In the genomic region with DNA sequence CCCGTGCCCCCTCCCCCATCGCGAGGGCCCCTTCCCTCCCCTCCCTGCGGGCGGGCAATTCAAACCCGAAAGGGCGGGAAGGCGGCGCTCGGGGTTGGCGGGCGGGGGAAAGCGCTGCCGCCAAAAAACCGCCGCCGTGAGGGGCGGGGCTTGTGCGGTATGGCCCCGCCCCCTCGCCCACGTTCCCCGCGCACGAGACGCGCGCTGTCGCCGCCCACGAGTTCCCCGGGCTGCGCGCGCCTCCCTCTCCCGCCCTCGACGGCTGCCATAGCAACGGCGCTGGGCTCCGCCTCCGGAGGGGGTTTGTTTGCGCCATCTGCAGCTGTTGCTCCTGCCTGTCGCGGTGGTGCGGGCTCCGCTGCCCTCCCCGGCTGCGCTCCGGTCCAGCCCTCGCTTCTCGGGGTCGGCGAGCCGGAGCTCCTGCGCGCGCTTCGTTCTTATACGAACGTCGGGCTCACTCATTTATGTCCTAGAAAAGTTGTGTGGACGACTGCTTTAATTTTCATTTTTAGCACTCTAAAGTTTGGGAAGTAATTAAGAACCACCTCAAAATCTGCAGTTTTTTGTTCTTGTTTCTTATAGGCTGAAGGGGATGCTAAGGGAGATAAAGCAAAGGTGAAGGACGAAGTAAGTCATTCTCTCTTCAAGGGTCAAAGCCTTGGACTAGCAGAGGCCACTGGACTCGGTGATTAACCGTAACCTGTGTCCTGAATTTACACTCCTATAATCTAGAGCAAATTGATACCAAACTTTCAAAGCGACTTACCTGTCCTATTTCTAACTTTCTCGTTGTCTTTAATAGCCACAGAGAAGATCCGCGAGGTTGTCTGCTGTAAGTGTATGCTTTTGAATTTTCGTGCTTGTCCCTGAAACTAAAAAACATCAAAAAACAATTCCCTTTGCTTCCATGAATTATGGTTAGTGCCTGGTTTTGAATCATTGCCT, we compare ENCODE assay signal across 8 cellular contexts. TPM values are rescaled to one million over a fixed set of nuclear protein-coding genes. Genes with fewer than 3 reads are reported as not detected.
A peak's percentile ranks its signal among the peaks of the same experiment; 100 is the strongest.
DNase-seq lines count a peak whose midpoint lies in the region; ATAC-seq, FAIRE-seq and TF ChIP-seq lines count a peak whose summit lies in the region.

No MANE protein-coding gene starts in this region.

- no peaks in the 10 kb centered on the region for H3K9me1 ChIP-seq in endothelial cell of umbilical vein (replicated peaks; ENCODE audit: control insufficient read depth, extremely low read depth, insufficient read depth, low read length)

- H3K79me2 ChIP-seq in OCI-LY3 (ENCODE audit: low read length) (peaks cover 20% of the 10 kb centered on the region), endothelial cell of umbilical vein (ENCODE audit: control insufficient read depth, insufficient read depth, low read length) (peaks cover 18% of the 10 kb centered on the region)

- H3K4me1 ChIP-seq in OCI-LY3 (ENCODE audit: low read length), result peaks cover 16% of the 10 kb centered on the region
- H3K4me1 ChIP-seq in endothelial cell of umbilical vein (ENCODE audit: control insufficient read depth, extremely low read depth, insufficient read depth, low read length), result peaks cover 11% of the 10 kb centered on the region

- peak; percentile 14 for TF ChIP-seq POLR2A in endothelial cell of umbilical vein (IDR thresholded peaks at IDR 0.05; ENCODE audit: low read depth, low read length)

- dilution Hi-C loops in endothelial cell of umbilical vein (cut with MboI; ENCODE audit: extremely low pct_ligation_motif_present, low sequenced_read_pairs), result no loop called here

- peak overlapping the region; percentile 66 for H3K4me2 ChIP-seq in OCI-LY3 (ENCODE audit: low read length)
- H3K4me2 ChIP-seq in endothelial cell of umbilical vein (ENCODE audit: insufficient read depth, low read length), result peak overlapping the region; percentile 98

- peak overlapping the region; percentile 91 for H3K27ac ChIP-seq in OCI-LY3 (ENCODE audit: low read length)
- H3K27ac ChIP-seq in endothelial cell of umbilical vein (ENCODE audit: insufficient read depth, low read depth, low read length), result peak overlapping the region; percentile 31

- H4K20me1 ChIP-seq in OCI-LY3 (ENCODE audit: insufficient read depth, low read length) (peaks cover 19% of the 10 kb centered on the region), endothelial cell of umbilical vein (replicated peaks; ENCODE audit: control insufficient read depth, extremely low read depth, insufficient read depth, low read length) (peaks cover 3% of the 10 kb centered on the region)

- intact Hi-C loops in endothelial cell of umbilical vein (cut with micrococcal nuclease), result loop anchor here (2.0 to 5.0 kb wide), 3 partner anchors 28 to 196 kb away; partner anchors contain the start of gene DHDDS

- in situ Hi-C loops in Caki2 (cut with HindIII; ENCODE audit: low pct_unique_long_range_greater_than_20kb, low sequenced_read_pairs), result no loop called here

- H3K27me3 ChIP-seq in OCI-LY3 (ENCODE audit: low read depth, low read length) (no peaks in the 10 kb centered on the region), endothelial cell of umbilical vein (ENCODE audit: control insufficient read depth in 2 of 2, insufficient read depth in 2 of 2, low read length in 2 of 2) (no peaks in the 10 kb centered on the region)

- POLR2A ChIA-PET in endothelial cell of umbilical vein (lab: Charles Lee), result no interaction called here

- H3K36me3 ChIP-seq in OCI-LY3 (replicated peaks; ENCODE audit: low read depth, low read length) (peaks cover 44% of the 10 kb centered on the region), endothelial cell of umbilical vein (ENCODE audit: control insufficient read depth in 2 of 2, extremely low read depth in 1 of 2, insufficient read depth in 2 of 2, low read length in 2 of 2) (peaks cover 16 to 20% of the 10 kb centered on the region in 2 experiments)

- no peaks in the 10 kb centered on the region for H3K9me3 ChIP-seq in OCI-LY3 (ENCODE audit: insufficient read depth, low read length)
- no peaks in the 10 kb centered on the region for H3K9me3 ChIP-seq in endothelial cell of umbilical vein (replicated peaks; ENCODE audit: control insufficient read depth, insufficient read depth, low read length)

- peak overlapping the region; percentile 94 for H3K4me3 ChIP-seq in OCI-LY3 (ENCODE audit: low read length)
- H3K4me3 ChIP-seq in endothelial cell of umbilical vein (replicated peaks in 1 of 3; ENCODE audit: insufficient read depth in 1 of 3, low read depth in 1 of 3, low read length in 3 of 3), result peak overlapping the region; percentile 82 to 98 (median 98)

- FAIRE-seq in endothelial cell of umbilical vein (lab: Jason Lieb, UNC), result peak; percentile 96

- BruUV-seq in endothelial cell of umbilical vein (replicated peaks; lab: Mats Ljungman, UMichigan), result TSS peak; percentile 33

- CTCF ChIA-PET in endothelial cell of umbilical vein (lab: Charles Lee), result interaction anchor here (1.2 kb wide), 1 partner anchor 56 kb away, joined by 4 read pairs; no protein-coding TSS in a partner anchor

- H3K9ac ChIP-seq in OCI-LY3 (ENCODE audit: low read length), result peak overlapping the region; percentile 98
- peak overlapping the region; percentile 96 for H3K9ac ChIP-seq in endothelial cell of umbilical vein (replicated peaks; ENCODE audit: extremely low read depth, insufficient read depth, low read length)

- peak; percentile 62 for ATAC-seq in GM21526 (IDR thresholded peaks at IDR 0.05; ENCODE audit: low FRiP score, unreplicated experiment)

- no peak overlapping the region for H2AFZ ChIP-seq in OCI-LY3 (ENCODE audit: low read depth, low read length)
- no peak overlapping the region for H2AFZ ChIP-seq in endothelial cell of umbilical vein (ENCODE audit: low read depth, low read length)

- DNase-seq in Caki2 (ENCODE audit: low read depth), result peak; percentile 94
- DNase-seq in HuH-7.5 (ENCODE audit: low spot score), result peak; percentile 73
- peak; percentile 93 for DNase-seq in activated T-cell treated with anti-CD3 and anti-CD28 coated beads for 24 hours (ENCODE audit: low read depth)
- peak; percentile 95 for DNase-seq in endothelial cell of umbilical vein (ENCODE audit: low read depth, low spot score)
- peak; percentile 98 for DNase-seq in midbrain (lab: John Stamatoyannopoulos, UW)
- DNase-seq in stimulated activated CD8-positive, alpha-beta memory T cell treated with anti-CD3 and anti-CD28 coated beads, Interleukin-15, amount 100 ng/mL, for 24 hours (ENCODE audit: low read depth), result peak; percentile 97

- TF ChIP-seq CTCF in OCI-LY3 (IDR thresholded peaks at IDR 0.05; ENCODE audit: low read depth, low read length) (no peak), endothelial cell of umbilical vein (IDR thresholded peaks at IDR 0.05; ENCODE audit: extremely low read depth in 1 of 2, insufficient read depth in 1 of 2, low read depth in 1 of 2, low read length in 2 of 2) (no peak)

TF ChIP-seq in endothelial cell of umbilical vein, 7 proteins besides CTCF, POLR2A, EP300 and RAD21:
- TF ChIP-seq MAX (IDR thresholded peaks at IDR 0.05; ENCODE audit: insufficient read depth, insufficient read length), result peak; percentile 64
- no peak for TF ChIP-seq FOS (IDR thresholded peaks at IDR 0.05; ENCODE audit: borderline replicate concordance, insufficient read depth, low read length)
- TF ChIP-seq POLR2AphosphoS5 (IDR thresholded peaks at IDR 0.05; ENCODE audit: insufficient read depth, low read depth, low read length), result peak; percentile 84
- no peak for TF ChIP-seq GATA2 (IDR thresholded peaks at IDR 0.05; ENCODE audit: insufficient read depth, insufficient read length, low read depth, low read length)
- no peak for TF ChIP-seq EZH2 (IDR thresholded peaks at IDR 0.05; ENCODE audit: borderline replicate concordance, low read depth, low read length, severe bottlenecking)
- no peak for TF ChIP-seq MYC (IDR thresholded peaks at IDR 0.05; ENCODE audit: low read depth, low read length)
- no peak for TF ChIP-seq JUN (IDR thresholded peaks at IDR 0.05; ENCODE audit: borderline replicate concordance, insufficient read depth, insufficient read length, low read depth)
TF ChIP-seq in endothelial cell of umbilical vein: peak in this region for 2.

RNA-seq across cellular contexts. Expression of gene HMGN2, which starts 0.9 kb away (rescaled TPM):
- 570 and 785 TPM in 2 replicates for total RNA-seq in Caki2 (2014; rRNA removed; shearing (Covaris generic); ENCODE audit: low replicate concordance)
- total RNA-seq in endothelial cell of umbilical vein, result 562 and 580 TPM in 2 replicates
- 183 and 240 TPM in 2 replicates for polyA plus RNA-seq in endothelial cell of umbilical vein
- polyA plus RNA-seq in endothelial cell of umbilical vein (2011; cell fraction: cytosol; rRNA removed), result 388 and 410 TPM in 2 replicates
- 330 and 421 TPM in 2 replicates for polyA plus RNA-seq in endothelial cell of umbilical vein (2011; cell fraction: nucleus; rRNA removed)
- 258 and 540 TPM in 2 replicates for polyA plus RNA-seq in endothelial cell of umbilical vein (2012)
- 87.6 and 88.7 TPM in 2 replicates for polyA minus RNA-seq in endothelial cell of umbilical vein
- polyA minus RNA-seq in endothelial cell of umbilical vein (2011; cell fraction: cytosol; rRNA and poly(A)+ RNA removed), result 144 TPM
- 95.4 and 119 TPM in 2 replicates for polyA minus RNA-seq in endothelial cell of umbilical vein (2011; cell fraction: nucleus; rRNA and poly(A)+ RNA removed)

RNA-seq across cellular contexts. Expression of gene DHDDS, which starts 41.1 kb away (rescaled TPM):
- total RNA-seq in Caki2 (2014; rRNA removed; shearing (Covaris generic); ENCODE audit: low replicate concordance), result 37.7 and 47.0 TPM in 2 replicates
- 60.3 and 70.7 TPM in 2 replicates for total RNA-seq in endothelial cell of umbilical vein
- 44.3 and 51.3 TPM in 2 replicates for polyA plus RNA-seq in endothelial cell of umbilical vein
- polyA plus RNA-seq in endothelial cell of umbilical vein (2011; cell fraction: cytosol; rRNA removed), result 35.8 and 37.8 TPM in 2 replicates
- 123 and 162 TPM in 2 replicates for polyA plus RNA-seq in endothelial cell of umbilical vein (2011; cell fraction: nucleus; rRNA removed)
- 51.7 and 53.6 TPM in 2 replicates for polyA plus RNA-seq in endothelial cell of umbilical vein (2012)
- polyA minus RNA-seq in endothelial cell of umbilical vein, result 73.8 and 82.5 TPM in 2 replicates
- polyA minus RNA-seq in endothelial cell of umbilical vein (2011; cell fraction: cytosol; rRNA and poly(A)+ RNA removed), result 14.1 TPM
- polyA minus RNA-seq in endothelial cell of umbilical vein (2011; cell fraction: nucleus; rRNA and poly(A)+ RNA removed), result 57.1 and 73.2 TPM in 2 replicates

RNA-seq across cellular contexts. Expression of gene RPS6KA1, which starts 56.4 kb away (rescaled TPM):
- 37.8 and 68.1 TPM in 2 replicates for total RNA-seq in Caki2 (2014; rRNA removed; shearing (Covaris generic); ENCODE audit: low replicate concordance)
- total RNA-seq in endothelial cell of umbilical vein, result 13.3 and 15.5 TPM in 2 replicates
- 6.7 and 7.2 TPM in 2 replicates for polyA plus RNA-seq in endothelial cell of umbilical vein
- polyA plus RNA-seq in endothelial cell of umbilical vein (2011; cell fraction: cytosol; rRNA removed), result 8.1 and 9.0 TPM in 2 replicates
- 8.5 and 9.3 TPM in 2 replicates for polyA plus RNA-seq in endothelial cell of umbilical vein (2011; cell fraction: nucleus; rRNA removed)
- polyA plus RNA-seq in endothelial cell of umbilical vein (2012), result 11.7 and 11.9 TPM in 2 replicates
- 10.0 and 13.6 TPM in 2 replicates for polyA minus RNA-seq in endothelial cell of umbilical vein
- 58.2 TPM for polyA minus RNA-seq in endothelial cell of umbilical vein (2011; cell fraction: cytosol; rRNA and poly(A)+ RNA removed)
- 5.5 and 6.9 TPM in 2 replicates for polyA minus RNA-seq in endothelial cell of umbilical vein (2011; cell fraction: nucleus; rRNA and poly(A)+ RNA removed)

Comparison
In these comparisons a context has a peak if more than half of its experiments do, and no peak if none do; other contexts are left out.
1. Peak in every context shown above with its lines: DNase-seq, ATAC-seq, H3K4me3 ChIP-seq and H3K27ac ChIP-seq.